ENCODE assay signal across 8 cellular contexts in genomic region chr4:132642196-132642817, GRCh38.
A peak's percentile ranks its signal among the peaks of the same experiment; 100 is the strongest.
DNase-seq lines count a peak whose midpoint lies in the region; ATAC-seq and TF ChIP-seq lines count a peak whose summit lies in the region.

No MANE protein-coding gene starts in this region.

- no peak overlapping the region for H3K4me3 ChIP-seq in BE2C (ENCODE audit: low read depth, low read length)
- H3K4me3 ChIP-seq in fibroblast of pulmonary artery (replicated peaks; ENCODE audit: low read depth, low read length): no peak overlapping the region
- H3K4me3 ChIP-seq in sigmoid colon: no peak overlapping the region
- H3K4me3 ChIP-seq in gastrocnemius medialis: no peak overlapping the region

- peaks cover under 1% of the 10 kb centered on the region for H3K9me3 Mint-ChIP-seq in activated CD8-positive, alpha-beta memory T cell treated with anti-CD3 and anti-CD28 coated beads, Interleukin-2, amount 10 ng/mL, durations not matched to agents 7 days and 5 days (ENCODE audit: low read depth)

- 15 to 23% methylated on average over 5 of the region's 5 CpGs for WGBS in sigmoid colon, 2 donors

- H3K36me3 ChIP-seq in BE2C (no peaks in the 10 kb centered on the region), sigmoid colon (no peaks in the 10 kb centered on the region), gastrocnemius medialis (no peaks in the 10 kb centered on the region)

- no peak for TF ChIP-seq EP300 in sigmoid colon (IDR thresholded peaks at IDR 0.05)

- TF ChIP-seq POLR2A in sigmoid colon (IDR thresholded peaks at IDR 0.05) (no peak), gastrocnemius medialis (IDR thresholded peaks at IDR 0.05) (no peak)

- ATAC-seq in GM18909 (IDR thresholded peaks at IDR 0.05; ENCODE audit: poor library complexity, unreplicated experiment) (peak; percentile 72), gastrocnemius medialis (no peak)
- ATAC-seq in activated CD8-positive, alpha-beta memory T cell treated with anti-CD3 and anti-CD28 coated beads, Interleukin-2, amount 10 ng/mL, durations not matched to agents 7 days and 5 days: no peak

- H3K9me3 ChIP-seq in BE2C (no peaks in the 10 kb centered on the region; the same call in 1 of the 2 replicates), sigmoid colon (no peaks in the 10 kb centered on the region), gastrocnemius medialis (no peaks in the 10 kb centered on the region)

- H3K27ac Mint-ChIP-seq in activated CD8-positive, alpha-beta memory T cell treated with anti-CD3 and anti-CD28 coated beads, Interleukin-2, amount 10 ng/mL, durations not matched to agents 7 days and 5 days: no peak overlapping the region

- intact Hi-C loops in sigmoid colon (cut with DNase I) (no loop called here), gastrocnemius medialis (cut with DNase I; ENCODE audit: low total_unique reads) (no loop called here)

- H3K27ac ChIP-seq in sigmoid colon (no peak overlapping the region), gastrocnemius medialis (no peak overlapping the region)

- in situ Hi-C loops in KBM-7 (cut with MboI; ENCODE audit: low pct_unique_long_range_greater_than_20kb, low sequenced_read_pairs) (no loop called here), gastrocnemius medialis (cut with MboI; ENCODE audit: low sequenced_read_pairs in 4 of 4) (no loop called here)

- H3K4me1 ChIP-seq in BE2C (no peaks in the 10 kb centered on the region), sigmoid colon (no peaks in the 10 kb centered on the region), gastrocnemius medialis (no peaks in the 10 kb centered on the region)

- CTCF ChIA-PET in activated CD8-positive, alpha-beta memory T cell treated with anti-CD3 and anti-CD28 coated beads, Interleukin-2, amount 10 ng/mL, durations not matched to agents 7 days and 5 days (lab: Charles Lee): no interaction called here

- H3K4me3 Mint-ChIP-seq in activated CD8-positive, alpha-beta memory T cell treated with anti-CD3 and anti-CD28 coated beads, Interleukin-2, amount 10 ng/mL, durations not matched to agents 7 days and 5 days: no peak overlapping the region

- peak; percentile 37 for DNase-seq in BE2C
- peak; percentile 63 for DNase-seq in KBM-7
- peak; percentile 76 for DNase-seq in RKO (ENCODE audit: low spot score)
- peak; percentile 65 for DNase-seq in fibroblast of pulmonary artery (ENCODE audit: low read depth)
- no peak for DNase-seq in sigmoid colon
- DNase-seq in gastrocnemius medialis: no peak
- DNase-seq in activated CD8-positive, alpha-beta memory T cell treated with anti-CD3 and anti-CD28 coated beads, Interleukin-2, amount 10 ng/mL, durations not matched to agents 7 days and 5 days: no peak

- H3K27me3 ChIP-seq in BE2C: no peaks in the 10 kb centered on the region
- H3K27me3 ChIP-seq in sigmoid colon: no peaks in the 10 kb centered on the region
- no peaks in the 10 kb centered on the region for H3K27me3 ChIP-seq in gastrocnemius medialis

- no peaks in the 10 kb centered on the region for H3K36me3 Mint-ChIP-seq in activated CD8-positive, alpha-beta memory T cell treated with anti-CD3 and anti-CD28 coated beads, Interleukin-2, amount 10 ng/mL, durations not matched to agents 7 days and 5 days

- TF ChIP-seq CTCF in BE2C (IDR thresholded peaks at IDR 0.05; ENCODE audit: low read depth, low read length): peak; percentile 93
- peak; percentile 89 for TF ChIP-seq CTCF in fibroblast of pulmonary artery (IDR thresholded peaks at IDR 0.05; ENCODE audit: low read length, missing control alignments)
- peak in 3 of 4 experiments; percentile 12 to 49 (median 31) for TF ChIP-seq CTCF in sigmoid colon (IDR thresholded peaks at IDR 0.05)
- no peak for TF ChIP-seq CTCF in gastrocnemius medialis (IDR thresholded peaks at IDR 0.05 in 4 of 5, conservative IDR thresholded peaks at IDR 0.05 in 1 of 5)

- no peaks in the 10 kb centered on the region for H3K27me3 Mint-ChIP-seq in activated CD8-positive, alpha-beta memory T cell treated with anti-CD3 and anti-CD28 coated beads, Interleukin-2, amount 10 ng/mL, durations not matched to agents 7 days and 5 days

- no peaks in the 10 kb centered on the region for H3K4me1 Mint-ChIP-seq in activated CD8-positive, alpha-beta memory T cell treated with anti-CD3 and anti-CD28 coated beads, Interleukin-2, amount 10 ng/mL, durations not matched to agents 7 days and 5 days

Comparison
In these comparisons a context has a peak if more than half of its experiments do, and no peak if none do; other contexts are left out.
1. DNase-seq: peak in BE2C (single experiment), KBM-7 (single experiment), RKO (single experiment) and fibroblast of pulmonary artery (single experiment); none in sigmoid colon (single experiment), gastrocnemius medialis (0 of 2) and activated CD8-positive, alpha-beta memory T cell treated with anti-CD3 and anti-CD28 coated beads, Interleukin-2, amount 10 ng/mL, durations not matched to agents 7 days and 5 days (single experiment).
2. CTCF ChIP-seq: peak in BE2C (single experiment), fibroblast of pulmonary artery (single experiment) and sigmoid colon (3 of 4); none in gastrocnemius medialis (0 of 5).